Comparison of ENCODE assay signal across 20 cellular contexts in the genomic region with DNA sequence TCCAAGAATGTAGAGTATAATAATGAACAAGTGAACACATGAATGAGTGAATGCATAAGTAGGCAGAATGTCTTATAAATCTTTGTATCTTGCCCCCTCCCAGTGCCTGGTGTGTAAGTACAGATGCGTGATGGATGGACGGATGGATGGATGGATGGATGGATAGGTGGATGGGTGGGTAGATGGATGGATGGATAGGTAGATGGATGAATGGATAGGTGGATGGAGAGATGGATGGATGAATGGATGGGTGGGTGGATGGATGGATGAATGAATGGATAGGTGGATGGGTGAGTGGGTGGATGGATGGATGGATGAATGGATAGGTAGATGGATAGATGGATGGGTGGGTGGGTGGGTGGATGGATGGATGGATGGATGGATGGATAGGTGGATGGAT.
A peak's percentile ranks its signal among the peaks of the same experiment; 100 is the strongest.
DNase-seq lines count a peak whose midpoint lies in the region; ATAC-seq, FAIRE-seq and TF ChIP-seq lines count a peak whose summit lies in the region.
"Had no signal": no experiment of that assay in that cellular context is flagged by ENCODE, and none has a peak within 500 bp of the region (broad histone marks: within the 10 kb centered on the region; RNA-seq: fewer than 3 reads in every experiment).

No MANE protein-coding gene starts in this region.

- ATAC-seq in natural killer cell treated with Interleukin-12 subunit alpha and Interleukin-12 subunit beta and Interleukin-15 and Interleukin-18, amount 100 ng/mL, for 72 hours: no peak
- ATAC-seq in natural killer cell (no peak), memory B cell (ENCODE audit: low read depth) (no peak), HG03442 (IDR thresholded peaks at IDR 0.05; ENCODE audit: unreplicated experiment) (no peak)
- ATAC-seq: A549; CD8-positive, alpha-beta T cell had no signal

- H3K4me3 Mint-ChIP-seq in natural killer cell treated with Interleukin-12 subunit alpha and Interleukin-12 subunit beta and Interleukin-15 and Interleukin-18, amount 100 ng/mL, for 72 hours: no peak overlapping the region
- H3K4me3 Mint-ChIP-seq in natural killer cell (no peak overlapping the region), memory B cell (no peak overlapping the region)
- H3K4me3 Mint-ChIP-seq: B cell; CD4-positive, alpha-beta T cell; CD8-positive, alpha-beta T cell had no signal

- H3K27ac Mint-ChIP-seq in natural killer cell treated with Interleukin-12 subunit alpha and Interleukin-12 subunit beta and Interleukin-15 and Interleukin-18, amount 100 ng/mL, for 72 hours: no peak overlapping the region
- H3K27ac Mint-ChIP-seq in natural killer cell: no peak overlapping the region
- peak overlapping the region; percentile 4 for H3K27ac Mint-ChIP-seq in memory B cell
- H3K27ac Mint-ChIP-seq: B cell; CD4-positive, alpha-beta T cell; CD8-positive, alpha-beta T cell had no signal

- peak; percentile 12 for DNase-seq in natural killer cell treated with Interleukin-12 subunit alpha and Interleukin-12 subunit beta and Interleukin-15 and Interleukin-18, amount 100 ng/mL, for 72 hours (ENCODE audit: low spot score)
- no peak for DNase-seq in natural killer cell
- no peak for DNase-seq in HTR-8/SVneo (ENCODE audit: insufficient read length, low spot score)
- no peak for DNase-seq in memory B cell (ENCODE audit: low spot score in 2 of 2)
- no peak for DNase-seq in urothelium cell line (ENCODE audit: low spot score)
- no peak for DNase-seq in stimulated activated CD4-positive, alpha-beta T cell treated with anti-CD3 and anti-CD28 coated beads, Interleukin-4, amount 100 ng/mL, for 1 hour
- DNase-seq in DMS114 treated with DMSO at 0.1 percent for 48 hours (lab: John Stamatoyannopoulos, UW; ENCODE audit: unreplicated experiment): no peak
- DNase-seq: AML-193; Caco-2; CD4-positive, alpha-beta T cell; CD8-positive, alpha-beta T cell; DMS 273 treated with DMSO at 0.1 percent for 48 hours; DMS79 treated with DMSO at 0.1 percent for 48 hours had no signal

- H3K36me3 Mint-ChIP-seq in natural killer cell treated with Interleukin-12 subunit alpha and Interleukin-12 subunit beta and Interleukin-15 and Interleukin-18, amount 100 ng/mL, for 72 hours: no peaks in the 10 kb centered on the region
- H3K36me3 Mint-ChIP-seq in natural killer cell (no peaks in the 10 kb centered on the region), memory B cell (peaks cover 10% of the 10 kb centered on the region)
- H3K36me3 Mint-ChIP-seq: CD8-positive, alpha-beta T cell had no signal

- no peak for TF ChIP-seq CTCF in natural killer cell (IDR thresholded peaks at IDR 0.05)

- peak; percentile 26 for FAIRE-seq in HTR-8/SVneo (lab: Jason Lieb, UNC)
- peak; percentile 78 for FAIRE-seq in urothelium cell line (lab: Jason Lieb, UNC)
- FAIRE-seq: A549, G401.6, GM12878, GM12892, GM18507 had no signal

- no peaks in the 10 kb centered on the region for H3K4me1 Mint-ChIP-seq in natural killer cell treated with Interleukin-12 subunit alpha and Interleukin-12 subunit beta and Interleukin-15 and Interleukin-18, amount 100 ng/mL, for 72 hours (ENCODE audit: low read depth in 2 of 2)
- no peaks in the 10 kb centered on the region for H3K4me1 Mint-ChIP-seq in natural killer cell
- H3K4me1 Mint-ChIP-seq in memory B cell: peaks cover 23% of the 10 kb centered on the region

- peaks cover 14 to 47% of the 10 kb centered on the region in 2 donors for H3K27me3 Mint-ChIP-seq in natural killer cell treated with Interleukin-12 subunit alpha and Interleukin-12 subunit beta and Interleukin-15 and Interleukin-18, amount 100 ng/mL, for 72 hours
- H3K27me3 Mint-ChIP-seq in natural killer cell (ENCODE audit: low read depth in 2 of 2) (peaks cover 3 to 16% of the 10 kb centered on the region in 2 donors), memory B cell (no peaks in the 10 kb centered on the region)
- H3K27me3 Mint-ChIP-seq: B cell had no signal

- intact Hi-C loops in natural killer cell (cut with micrococcal nuclease): no loop called here

- H3K9me3 Mint-ChIP-seq in natural killer cell treated with Interleukin-12 subunit alpha and Interleukin-12 subunit beta and Interleukin-15 and Interleukin-18, amount 100 ng/mL, for 72 hours: no peaks in the 10 kb centered on the region
- H3K9me3 Mint-ChIP-seq in natural killer cell (peaks cover 0 to 4% of the 10 kb centered on the region in 2 donors), memory B cell (peaks cover 3% of the 10 kb centered on the region)
- H3K9me3 Mint-ChIP-seq: CD4-positive, alpha-beta T cell; CD8-positive, alpha-beta T cell had no signal
